In the genomic region with DNA sequence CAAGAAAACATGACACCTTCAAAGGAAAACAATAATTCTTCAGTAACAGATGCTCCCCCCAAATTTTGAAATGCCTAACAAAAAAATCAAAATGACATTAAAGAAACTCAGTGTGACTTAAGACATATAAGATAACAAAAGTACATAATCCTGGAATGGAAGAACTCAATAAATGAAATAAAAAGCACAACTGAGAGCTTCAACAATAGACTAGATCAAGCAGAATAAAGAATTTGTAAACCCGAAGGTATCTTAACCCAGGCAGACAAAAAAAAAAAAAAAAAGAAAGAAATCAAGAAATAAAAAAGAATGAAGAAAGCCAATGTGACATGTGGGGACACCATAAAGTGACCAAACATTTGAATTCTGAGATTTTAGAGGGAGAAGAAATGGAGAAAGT, we compare ENCODE assay signal across 1 cellular context.
TF ChIP-seq lines count a peak whose summit lies in the region.

No MANE protein-coding gene starts in this region.

TF ChIP-seq in HepG2, 621 proteins besides CTCF, POLR2A, EP300 and RAD21:
- TF ChIP-seq XRCC5 (optimal IDR thresholded peaks at IDR 0.05; ENCODE audit: low read length), result no peak
- no peak for TF ChIP-seq AGO2 (optimal IDR thresholded peaks at IDR 0.05; ENCODE audit: low read depth, low read length)
- peak; percentile 85 for TF ChIP-seq ZNF160 (CRISPR knock-in tag; IDR thresholded peaks at IDR 0.05)
- no peak for TF ChIP-seq ZNF549 (CRISPR knock-in tag; IDR thresholded peaks at IDR 0.05)
TF ChIP-seq in HepG2: peak in this region for 1.
